In the genomic region with DNA sequence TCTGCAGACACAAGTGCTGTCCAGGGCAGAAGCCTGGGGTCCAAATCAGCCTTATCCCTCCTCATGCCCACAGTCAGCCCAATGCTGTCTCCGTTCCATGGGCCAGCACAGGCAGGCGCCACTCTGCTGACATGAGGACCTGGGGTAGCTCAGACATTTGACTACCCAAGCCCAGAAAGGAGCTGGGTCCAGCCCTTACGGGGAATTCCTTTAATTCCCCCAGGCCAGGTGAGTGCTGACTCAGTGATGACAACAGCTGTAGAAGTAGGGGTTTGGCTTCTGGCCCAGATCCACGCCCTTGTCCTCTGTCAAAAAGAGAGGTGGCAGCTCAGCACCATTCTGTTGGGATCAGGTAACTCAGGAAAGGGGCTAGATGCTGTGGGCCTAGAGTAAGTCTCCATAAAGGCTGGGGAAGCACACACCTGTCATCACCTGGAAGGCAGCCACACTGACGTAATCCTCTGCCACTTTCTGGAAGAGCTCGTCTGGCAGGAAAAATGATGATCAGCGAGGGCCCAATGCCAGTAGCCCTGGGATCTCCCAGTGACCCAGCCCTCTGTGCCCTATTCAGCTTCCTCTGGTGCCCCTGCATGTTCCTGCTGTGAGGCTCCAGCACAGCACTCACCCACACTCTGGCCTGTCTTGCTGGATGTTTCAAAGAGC, we compare ENCODE assay signal across 8 cellular contexts. TPM values are rescaled to one million over a fixed set of nuclear protein-coding genes. Genes with fewer than 3 reads are reported as not detected.
DNase-seq lines count a peak whose midpoint lies in the region; ATAC-seq, FAIRE-seq and TF ChIP-seq lines count a peak whose summit lies in the region.

No MANE protein-coding gene starts in this region.

- CTCF ChIA-PET in A549 (lab: Yijun Ruan, JAX), result interaction anchor here (0.5 to 4.6 kb wide), 6 partner anchors 8 to 189 kb away, joined by 3 to 24 read pairs (median 4); no protein-coding TSS in a partner anchor
- CTCF ChIA-PET in activated CD4-positive, alpha-beta memory T cell treated with anti-CD3 and anti-CD28 coated beads for 36 hours (lab: Charles Lee), result interaction anchor here (0.6 to 2.0 kb wide), 8 partner anchors 8 to 229 kb away, joined by 3 to 14 read pairs (median 4); no protein-coding TSS in a partner anchor

- no peak overlapping the region for H2BK5ac ChIP-seq in H9 (ENCODE audit: insufficient read length, low read length)

- H3T11ph ChIP-seq in H9 (ENCODE audit: low read length), result no peak overlapping the region

- peaks cover 22 to 56% (median 27%) of the 10 kb centered on the region in 3 experiments for H3K36me3 Mint-ChIP-seq in H9 (ENCODE audit: insufficient read depth in 1 of 3, low read depth in 3 of 3)
- peaks cover 31% of the 10 kb centered on the region for H3K36me3 Mint-ChIP-seq in activated CD4-positive, alpha-beta memory T cell treated with anti-CD3 and anti-CD28 coated beads for 36 hours

- H3K14ac ChIP-seq in H9 (ENCODE audit: insufficient read depth, low read length), result no peak overlapping the region

- no peak overlapping the region for H3K27ac ChIP-seq in A549
- no peak overlapping the region for H3K27ac ChIP-seq in H9 (ENCODE audit: insufficient read length, low read depth, low read length)
- peak overlapping the region in 1 of 2 donors; percentile 80 for H3K27ac ChIP-seq in lung (ENCODE audit: low read depth in 1 of 2, low read length in 1 of 2)

- no peak overlapping the region for H2BK120ac ChIP-seq in H9 (ENCODE audit: low read depth, low read length, poor library complexity, severe bottlenecking)

- H3K9ac ChIP-seq in H9 (ENCODE audit: extremely low read depth, insufficient read length, low read length), result no peak overlapping the region

- peaks cover 4 to 13% of the 10 kb centered on the region in 2 donors for H3K36me3 ChIP-seq in lung (ENCODE audit: control insufficient read depth in 2 of 2, insufficient read depth in 2 of 2, low read length in 2 of 2)

- peak overlapping the region; percentile 93 to 96; a peak in 4 of 5 replicates for H3K4me3 Mint-ChIP-seq in H9
- peak overlapping the region; percentile 96 for H3K4me3 Mint-ChIP-seq in activated CD4-positive, alpha-beta memory T cell treated with anti-CD3 and anti-CD28 coated beads for 36 hours

- no peak for TF ChIP-seq EP300 in A549 (IDR thresholded peaks at IDR 0.05)

- ATAC-seq in A549 (no peak; a peak in 1 of 6 replicates), lung (ENCODE audit: insufficient read depth, low FRiP score) (peak; percentile 5), HG03039 (IDR thresholded peaks at IDR 0.05; ENCODE audit: unreplicated experiment) (no peak)

- H4K8ac ChIP-seq in H9 (replicated peaks; ENCODE audit: insufficient read length, low read depth, low read length), result no peak overlapping the region

- peak overlapping the region in 2 of 3 experiments; percentile 68 to 79; a peak in 3 of 7 replicates for H3K27ac Mint-ChIP-seq in H9
- peak overlapping the region; percentile 58 for H3K27ac Mint-ChIP-seq in activated CD4-positive, alpha-beta memory T cell treated with anti-CD3 and anti-CD28 coated beads for 36 hours

- H3K27me3 Mint-ChIP-seq in H9 (ENCODE audit: low read depth), result peaks cover 1% of the 10 kb centered on the region; the same call in 1 of the 2 replicates
- no peaks in the 10 kb centered on the region for H3K27me3 Mint-ChIP-seq in activated CD4-positive, alpha-beta memory T cell treated with anti-CD3 and anti-CD28 coated beads for 36 hours

- no peak overlapping the region for H2AFZ ChIP-seq in H9 (ENCODE audit: low read length)

- H4K20me1 ChIP-seq in H9 (ENCODE audit: control insufficient read depth, insufficient read depth, insufficient read length), result no peaks in the 10 kb centered on the region

- TF ChIP-seq RAD21 in A549 (conservative IDR thresholded peaks at IDR 0.05 in 1 of 2, IDR thresholded peaks at IDR 0.05 in 1 of 2), result no peak

- H3K79me1 ChIP-seq in H9 (ENCODE audit: insufficient read depth, low read depth, low read length, poor library complexity, severe bottlenecking), result no peaks in the 10 kb centered on the region

- H2BK15ac ChIP-seq in H9 (ENCODE audit: low read depth, low read length), result no peak overlapping the region

- no peak overlapping the region for H2AK5ac ChIP-seq in H9 (ENCODE audit: insufficient read length, low read length)

- H3K79me2 ChIP-seq in H9 (ENCODE audit: insufficient read depth, low read length), result peaks cover 9% of the 10 kb centered on the region; the same call in 1 of the 2 replicates

- no peak overlapping the region for H3K4ac ChIP-seq in H9 (ENCODE audit: low read depth, low read length)

- intact Hi-C loops in activated CD4-positive, alpha-beta memory T cell treated with anti-CD3 and anti-CD28 coated beads for 36 hours (cut with micrococcal nuclease), result loop anchor here (2.0 to 5.0 kb wide), 2 partner anchors 169 to 187 kb away; partner anchors contain the start of gene NSD1

- TF ChIP-seq POLR2A in A549 (IDR thresholded peaks at IDR 0.05; ENCODE audit: low read length), result no peak

- no peak overlapping the region for H3K4me3 ChIP-seq in A549
- no peak overlapping the region for H3K4me3 ChIP-seq in lung

- TF ChIP-seq CTCF in A549 (IDR thresholded peaks at IDR 0.05), result no peak
- no peak for TF ChIP-seq CTCF in H9 (conservative IDR thresholded peaks at IDR 0.05)
- TF ChIP-seq CTCF in lung (IDR thresholded peaks at IDR 0.05; ENCODE audit: control extremely low read depth, extremely low read depth), result no peak

- no peaks in the 10 kb centered on the region for H3K27me3 ChIP-seq in H9 (ENCODE audit: insufficient read depth, low read length)
- H3K27me3 ChIP-seq in lung (ENCODE audit: control insufficient read depth, insufficient read depth), result no peaks in the 10 kb centered on the region

- H3K9me3 ChIP-seq in A549 (no peaks in the 10 kb centered on the region), H9 (ENCODE audit: control insufficient read depth, low read depth, low read length) (no peaks in the 10 kb centered on the region), lung (ENCODE audit: control insufficient read depth in 2 of 2, insufficient read depth in 1 of 2, low read length in 1 of 2) (no peaks in the 10 kb centered on the region)

- H3K4me1 Mint-ChIP-seq in H9, result peaks cover 37 to 59% of the 10 kb centered on the region in 2 experiments
- H3K4me1 Mint-ChIP-seq in activated CD4-positive, alpha-beta memory T cell treated with anti-CD3 and anti-CD28 coated beads for 36 hours (ENCODE audit: low read depth), result peaks cover 56% of the 10 kb centered on the region

- no peak overlapping the region for H4K5ac ChIP-seq in H9 (ENCODE audit: insufficient read length, low read depth, low read length)

- WGBS in A549 (ENCODE audit: missing lambda C conversion rate), result 74% methylated on average over 7 of the region's 7 CpGs
- WGBS in H9 (ENCODE audit: extremely low coverage, insufficient read length, low lambda C conversion rate), result no CpG with 5 or more reads among the region's 7 CpGs
- WGBS in lung, 2 donors, result 61 to 69% methylated on average over 7 of the region's 7 CpGs

- H3K9me3 Mint-ChIP-seq in H9, result no peaks in the 10 kb centered on the region
- no peaks in the 10 kb centered on the region for H3K9me3 Mint-ChIP-seq in activated CD4-positive, alpha-beta memory T cell treated with anti-CD3 and anti-CD28 coated beads for 36 hours

- H3K4me2 ChIP-seq in A549 (peak overlapping the region; percentile 89; the same call in 1 of the 3 replicates), H9 (ENCODE audit: insufficient read depth, insufficient read length, low read length) (no peak overlapping the region)

- peaks cover 13% of the 10 kb centered on the region for H3K23me2 ChIP-seq in H9 (ENCODE audit: insufficient read length, low read depth, low read length, poor library complexity, severe bottlenecking)

- no peak for FAIRE-seq in A549 (lab: Jason Lieb, UNC)

- no peak for DNase-seq in A549 (ENCODE audit: low read depth in 1 of 2, low spot score in 1 of 2)
- no peak for DNase-seq in H9
- DNase-seq in activated CD4-positive, alpha-beta memory T cell treated with anti-CD3 and anti-CD28 coated beads for 36 hours, result no peak
- peak; percentile 77 for DNase-seq in lung (ENCODE audit: low spot score)
- DNase-seq in NAMALWA (ENCODE audit: low spot score), result no peak
- DNase-seq in Kasumi-1 (lab: John Stamatoyannopoulos, UW), result no peak
- no peak for DNase-seq in GM19238 (ENCODE audit: insufficient read length, low spot score)

- POLR2A ChIA-PET in A549 (lab: Yijun Ruan, JAX), result interaction anchor here (0.6 kb wide), 2 partner anchors 17 to 155 kb away, joined by 3 to 4 read pairs; no protein-coding TSS in a partner anchor
- POLR2A ChIA-PET in activated CD4-positive, alpha-beta memory T cell treated with anti-CD3 and anti-CD28 coated beads for 36 hours (lab: Charles Lee), result no interaction called here

- no peak overlapping the region for H2BK20ac ChIP-seq in H9 (ENCODE audit: low read depth, low read length, poor library complexity, severe bottlenecking)

- no peak overlapping the region for H4K91ac ChIP-seq in H9 (ENCODE audit: insufficient read length, low read depth, low read length)

- no peak overlapping the region for H2BK12ac ChIP-seq in H9 (ENCODE audit: insufficient read length, low read depth, low read length)

- no peak overlapping the region for H3K23ac ChIP-seq in H9 (ENCODE audit: insufficient read length, low read depth, low read length)

- H3K56ac ChIP-seq in H9 (ENCODE audit: insufficient read length, low read depth, low read length), result no peak overlapping the region

- no peak overlapping the region for H3K18ac ChIP-seq in H9 (ENCODE audit: insufficient read length, low read depth, low read length)

- H3K4me1 ChIP-seq in A549, result peaks cover 42% of the 10 kb centered on the region
- H3K4me1 ChIP-seq in H9 (ENCODE audit: insufficient read depth, low read length), result no peaks in the 10 kb centered on the region
- H3K4me1 ChIP-seq in lung (ENCODE audit: control insufficient read depth in 2 of 2, insufficient read depth in 2 of 2, low read length in 2 of 2), result peaks cover 13 to 35% of the 10 kb centered on the region in 2 donors

RNA-seq across cellular contexts. Expression of gene RAB24, which starts 1.9 kb away (rescaled TPM):
- polyA plus RNA-seq in A549 (2011; rRNA removed), result 31.2 and 31.3 TPM in 2 replicates
- polyA plus RNA-seq in A549 (2012; cell fraction: cytosol; rRNA removed), result 67.8 and 69.1 TPM in 2 replicates
- 136 and 139 TPM in 2 replicates for polyA plus RNA-seq in A549 (2012; cell fraction: nucleus; rRNA removed)
- polyA plus RNA-seq in A549 (2017; fragmentation: RNase III; extraction: RNeasy Plus Mini Kit Qiagen cat#74134 plus additional on column Dnase treatment), result 30.0 to 34.5 TPM (median 33.7 TPM) in 3 replicates
- polyA minus RNA-seq in A549 (2011; rRNA and poly(A)+ RNA removed), result 10.8 and 12.4 TPM in 2 replicates
- total RNA-seq in H9 (2021), result 17.6 and 18.6 TPM in 2 replicates
- 10 to 100 TPM; 21.7 to 22.1 TPM for total RNA-seq in activated CD4-positive, alpha-beta memory T cell treated with anti-CD3 and anti-CD28 coated beads for 36 hours
- total RNA-seq in lung, result 10 to 100 TPM; 25.9 to 29.5 TPM
- 10 to 100 TPM; 55.4 to 76.6 TPM for polyA plus RNA-seq in lung

RNA-seq across cellular contexts. Expression of gene PRELID1, which starts 2.0 kb away (rescaled TPM):
- polyA plus RNA-seq in A549 (2011; rRNA removed) (218 and 227 TPM in 2 replicates), A549 (2017; fragmentation: RNase III; extraction: RNeasy Plus Mini Kit Qiagen cat#74134 plus additional on column Dnase treatment) (234 to 268 TPM (median 250 TPM) in 3 replicates), lung (100 to 1,000 TPM; 133 to 236 TPM)
- polyA plus RNA-seq in A549 (2012; cell fraction: cytosol; rRNA removed), result 555 and 569 TPM in 2 replicates
- 295 and 331 TPM in 2 replicates for polyA plus RNA-seq in A549 (2012; cell fraction: nucleus; rRNA removed)
- 140 and 167 TPM in 2 replicates for polyA minus RNA-seq in A549 (2011; rRNA and poly(A)+ RNA removed)
- total RNA-seq in H9 (2021) (212 and 213 TPM in 2 replicates), lung (100 to 1,000 TPM in 1 of 2 donors, 10 to 100 TPM in 1; 43.3 to 134 TPM)
- total RNA-seq in activated CD4-positive, alpha-beta memory T cell treated with anti-CD3 and anti-CD28 coated beads for 36 hours, result 100 to 1,000 TPM; 247 to 248 TPM

RNA-seq across cellular contexts. Expression of gene MXD3, which starts 10.1 kb away (rescaled TPM):
- 4.1 and 5.3 TPM in 2 replicates for polyA plus RNA-seq in A549 (2011; rRNA removed)
- polyA plus RNA-seq in A549 (2012; cell fraction: cytosol; rRNA removed), result 23.7 and 28.1 TPM in 2 replicates
- polyA plus RNA-seq in A549 (2012; cell fraction: nucleus; rRNA removed), result 66.4 and 71.5 TPM in 2 replicates
- polyA plus RNA-seq in A549 (2017; fragmentation: RNase III; extraction: RNeasy Plus Mini Kit Qiagen cat#74134 plus additional on column Dnase treatment), result 12.4 to 16.9 TPM (median 15.2 TPM) in 3 replicates
- 2.0 and 2.6 TPM in 2 replicates for polyA minus RNA-seq in A549 (2011; rRNA and poly(A)+ RNA removed)
- total RNA-seq in H9 (2021), result 9.8 and 10.9 TPM in 2 replicates
- 10 to 100 TPM; 31.2 to 33.4 TPM for total RNA-seq in activated CD4-positive, alpha-beta memory T cell treated with anti-CD3 and anti-CD28 coated beads for 36 hours
- total RNA-seq in lung, result 1 to 10 TPM; 7.4 to 8.4 TPM
- polyA plus RNA-seq in lung, result 10 to 100 TPM; 17.5 to 29.0 TPM

RNA-seq across cellular contexts. Expression of gene LMAN2, which starts 49.8 kb away (rescaled TPM):
- polyA plus RNA-seq in A549 (2011; rRNA removed), result 123 and 172 TPM in 2 replicates
- polyA plus RNA-seq in A549 (2012; cell fraction: cytosol; rRNA removed), result 328 and 334 TPM in 2 replicates
- 418 and 431 TPM in 2 replicates for polyA plus RNA-seq in A549 (2012; cell fraction: nucleus; rRNA removed)
- polyA plus RNA-seq in A549 (2017; fragmentation: RNase III; extraction: RNeasy Plus Mini Kit Qiagen cat#74134 plus additional on column Dnase treatment), result 207 to 222 TPM (median 210 TPM) in 3 replicates
- 230 and 259 TPM in 2 replicates for polyA minus RNA-seq in A549 (2011; rRNA and poly(A)+ RNA removed)
- total RNA-seq in H9 (2021), result 105 and 106 TPM in 2 replicates
- total RNA-seq in activated CD4-positive, alpha-beta memory T cell treated with anti-CD3 and anti-CD28 coated beads for 36 hours, result 100 to 1,000 TPM in 1 of 2 experiments, 10 to 100 TPM in 1; 98.3 to 104 TPM
- 100 to 1,000 TPM; 179 to 183 TPM for total RNA-seq in lung
- polyA plus RNA-seq in lung, result 100 to 1,000 TPM; 101 to 316 TPM

RNA-seq across cellular contexts. Expression of gene RGS14, which starts 56.1 kb away (rescaled TPM):
- polyA plus RNA-seq in A549 (2011; rRNA removed), result 3.9 and 5.8 TPM in 2 replicates
- 13.9 and 18.5 TPM in 2 replicates for polyA plus RNA-seq in A549 (2012; cell fraction: cytosol; rRNA removed)
- polyA plus RNA-seq in A549 (2012; cell fraction: nucleus; rRNA removed), result 16.1 and 18.7 TPM in 2 replicates
- polyA plus RNA-seq in A549 (2017; fragmentation: RNase III; extraction: RNeasy Plus Mini Kit Qiagen cat#74134 plus additional on column Dnase treatment), result 5.2 to 8.4 TPM (median 6.4 TPM) in 3 replicates
- polyA minus RNA-seq in A549 (2011; rRNA and poly(A)+ RNA removed), result 2.6 and 2.9 TPM in 2 replicates
- total RNA-seq in H9 (2021), result 12.3 and 16.4 TPM in 2 replicates
- 10 to 100 TPM; 43.9 to 47.2 TPM for total RNA-seq in activated CD4-positive, alpha-beta memory T cell treated with anti-CD3 and anti-CD28 coated beads for 36 hours
- total RNA-seq in lung, result 10 to 100 TPM in 1 of 2 donors, 1 to 10 TPM in 1; 9.3 to 28.8 TPM
- polyA plus RNA-seq in lung, result 10 to 100 TPM; 17.3 to 32.8 TPM
